Comparison of ENCODE assay signal across 8 cellular contexts in genomic region chrX:48695524-48695875, GRCh38. TPM values are rescaled to one million over a fixed set of nuclear protein-coding genes. Genes with fewer than 3 reads are reported as not detected.
DNase-seq lines count a peak whose midpoint lies in the region; ATAC-seq and TF ChIP-seq lines count a peak whose summit lies in the region.

No MANE protein-coding gene starts in this region.

- H3K36me3 ChIP-seq in esophagus muscularis mucosa = peaks cover 0 to 12% (median 11%) of the 10 kb centered on the region in 4 donors

- ATAC-seq in GM21723 (IDR thresholded peaks at IDR 0.05; ENCODE audit: unreplicated experiment) (no peak), HG03520 (IDR thresholded peaks at IDR 0.05; ENCODE audit: unreplicated experiment) (no peak)

- no peaks in the 10 kb centered on the region for H3K9me3 ChIP-seq in esophagus muscularis mucosa

- TF ChIP-seq POLR2A in esophagus muscularis mucosa (IDR thresholded peaks at IDR 0.05; ENCODE audit: low read depth) = no peak

- H3K4me3 ChIP-seq in GM12875 (ENCODE audit: low read depth, low read length) = peak overlapping the region; percentile 63
- peak overlapping the region; percentile 65 to 73 (median 70) for H3K4me3 ChIP-seq in esophagus muscularis mucosa
- peak overlapping the region; percentile 54 for H3K4me3 ChIP-seq in retinal pigment epithelial cell (ENCODE audit: low read length)

- 43% methylated on average over 10 of the region's 14 CpGs for WGBS in esophagus muscularis mucosa

- TF ChIP-seq CTCF in GM12875 (IDR thresholded peaks at IDR 0.05; ENCODE audit: borderline replicate concordance, insufficient read depth, low read depth, low read length) (no peak), esophagus muscularis mucosa (IDR thresholded peaks at IDR 0.05) (no peak), retinal pigment epithelial cell (conservative IDR thresholded peaks at IDR 0.05; ENCODE audit: low read depth, low read length) (no peak)

- DNase-seq in RPMI7951 (ENCODE audit: low read depth) = peak; percentile 44
- no peak for DNase-seq in esophagus muscularis mucosa (ENCODE audit: extremely low spot score)
- DNase-seq in retinal pigment epithelial cell (ENCODE audit: low read depth) = no peak
- DNase-seq in SIG-M5 treated with dmso at 0.1 percent for 504 hours (lab: John Stamatoyannopoulos, UW; ENCODE audit: unreplicated experiment) = no peak
- no peak for DNase-seq in NCI-H1694 treated with DMSO at 0.1 percent for 48 hours (lab: John Stamatoyannopoulos, UW)

- peak overlapping the region; percentile 87 to 92 (median 89) for H3K27ac ChIP-seq in esophagus muscularis mucosa (replicated peaks in 1 of 4)

- intact Hi-C loops in esophagus muscularis mucosa (cut with DNase I) = no loop called here

- TF ChIP-seq EP300 in esophagus muscularis mucosa (IDR thresholded peaks at IDR 0.05) = no peak

- H3K27me3 ChIP-seq in esophagus muscularis mucosa = peaks cover 0 to 5% (median 0%) of the 10 kb centered on the region in 4 donors

- peaks cover 7 to 20% (median 16%) of the 10 kb centered on the region in 4 donors for H3K4me1 ChIP-seq in esophagus muscularis mucosa

RNA-seq across cellular contexts. Expression of gene SUV39H1, which starts 1.0 kb away (rescaled TPM):
- 22.3 and 27.0 TPM in 2 replicates for total RNA-seq in RPMI7951 (2014; rRNA removed; shearing (Covaris generic))
- total RNA-seq in esophagus muscularis mucosa = 1 to 10 TPM; 2.5 to 4.5 (median 4.3) TPM

RNA-seq across cellular contexts. Expression of gene WAS, which starts 11.9 kb away (rescaled TPM):
- total RNA-seq in RPMI7951 (2014; rRNA removed; shearing (Covaris generic)) = 0.84 and 1.5 TPM in 2 replicates
- total RNA-seq in esophagus muscularis mucosa = 1 to 10 TPM; 3.2 to 9.9 (median 7.5) TPM
